Comparison of ENCODE assay signal across 8 cellular contexts in the genomic region with DNA sequence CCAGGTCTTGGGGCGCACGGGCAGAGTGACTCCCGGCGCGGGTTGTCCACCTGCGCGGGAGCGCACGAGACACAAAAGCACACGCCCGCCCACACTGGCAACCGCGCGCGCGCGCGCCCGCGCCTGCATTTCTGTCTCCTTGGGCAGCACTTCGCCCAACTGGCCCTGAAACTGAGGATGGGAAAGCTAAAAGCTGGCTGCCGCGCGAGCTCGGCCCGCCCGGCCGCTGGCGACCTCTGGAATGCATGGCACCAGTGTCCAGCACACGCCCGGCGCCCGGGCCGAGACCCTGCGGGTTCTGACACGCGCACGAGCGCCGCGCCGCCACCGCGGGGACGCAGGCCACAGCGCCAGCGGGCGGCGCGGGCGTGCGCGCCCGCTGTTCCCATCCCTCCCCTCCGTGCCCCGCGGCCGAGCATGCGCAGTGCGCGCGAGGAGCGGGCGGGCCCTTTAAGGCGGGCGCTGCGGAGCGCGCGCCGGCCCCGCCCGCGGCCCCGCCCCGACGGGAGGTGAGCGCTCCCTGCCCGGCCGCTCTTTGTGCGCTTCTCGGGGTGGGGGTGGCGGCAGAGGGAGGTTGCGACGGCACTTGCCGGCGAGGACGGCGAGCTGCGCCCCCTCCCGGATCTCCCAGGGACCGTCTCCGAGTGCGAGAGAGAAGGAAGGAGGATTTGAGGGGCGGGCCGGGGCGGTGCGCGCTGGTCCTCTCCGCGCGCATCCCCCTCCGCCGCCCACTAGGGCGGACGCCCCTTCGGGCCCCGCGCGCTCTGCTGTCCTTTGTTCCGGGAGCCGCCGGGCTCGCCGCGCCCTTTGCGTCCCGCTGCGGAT. TPM values are rescaled to one million over a fixed set of nuclear protein-coding genes. Genes with fewer than 3 reads are reported as not detected.
A peak's percentile ranks its signal among the peaks of the same experiment; 100 is the strongest.
DNase-seq lines count a peak whose midpoint lies in the region; TF ChIP-seq lines count a peak whose summit lies in the region.

No MANE protein-coding gene starts in this region.

- peak overlapping the region; percentile 87 for H3K27ac Mint-ChIP-seq in activated naive CD4-positive, alpha-beta T cell treated with anti-CD3 and anti-CD28 coated beads, Interleukin-2, amount 10 ng/mL, durations not matched to agents 7 days and 5 days

- H4K20me1 ChIP-seq in osteoblast (ENCODE audit: insufficient read depth, low read length): peaks cover 11% of the 10 kb centered on the region

- H3K79me2 ChIP-seq in osteoblast (ENCODE audit: insufficient read depth, low read length): peaks cover 19% of the 10 kb centered on the region

- in situ Hi-C loops in HAP-1 (cut with MboI; ENCODE audit: low sequenced_read_pairs) (loop anchor here (10.0 kb wide), 1 partner anchor 1062 kb away; a partner anchor contains a TSS), SK-MEL-5 (cut with HindIII; ENCODE audit: low pct_unique_long_range_greater_than_20kb, low sequenced_read_pairs) (no loop called here)

- H3K27ac ChIP-seq in osteoblast (ENCODE audit: low read depth, low read length) (peak overlapping the region; percentile 83), testis (peak overlapping the region; percentile 85 to 97)

- intact Hi-C loops in testis (cut with DNase I; ENCODE audit: low total_unique reads): no loop called here

- peak; percentile 96 for DNase-seq in GDM1 (lab: John Stamatoyannopoulos, UW)
- DNase-seq in HAP-1 (ENCODE audit: low spot score in 2 of 2): peak; percentile 98 to 100
- peak; percentile 90 for DNase-seq in MG63
- DNase-seq in SK-MEL-5 (ENCODE audit: low read depth, low spot score): peak; percentile 92
- DNase-seq in activated naive CD4-positive, alpha-beta T cell treated with anti-CD3 and anti-CD28 coated beads, Interleukin-2, amount 10 ng/mL, durations not matched to agents 7 days and 5 days: peak; percentile 91
- DNase-seq in glomerular visceral epithelial cell (ENCODE audit: extremely low spot score): peak; percentile 94
- DNase-seq in osteoblast (ENCODE audit: insufficient read length, low spot score, missing footprints): peak; percentile 100
- DNase-seq in testis: peak; percentile 93

- peaks cover 19% of the 10 kb centered on the region for H3K4me1 Mint-ChIP-seq in activated naive CD4-positive, alpha-beta T cell treated with anti-CD3 and anti-CD28 coated beads, Interleukin-2, amount 10 ng/mL, durations not matched to agents 7 days and 5 days

- H3K9me3 Mint-ChIP-seq in activated naive CD4-positive, alpha-beta T cell treated with anti-CD3 and anti-CD28 coated beads, Interleukin-2, amount 10 ng/mL, durations not matched to agents 7 days and 5 days: no peaks in the 10 kb centered on the region

- H3K4me1 ChIP-seq in HAP-1 (peaks cover 10% of the 10 kb centered on the region), osteoblast (ENCODE audit: insufficient read depth, low read length) (peaks cover 4% of the 10 kb centered on the region), testis (peaks cover 3% of the 10 kb centered on the region)

- H3K4me3 ChIP-seq in HAP-1 (peak overlapping the region; percentile 83), MG63 (peak overlapping the region; percentile 67), osteoblast (ENCODE audit: insufficient read depth, low read length) (peak overlapping the region; percentile 92), testis (peak overlapping the region; percentile 84 to 93)

- H3K36me3 Mint-ChIP-seq in activated naive CD4-positive, alpha-beta T cell treated with anti-CD3 and anti-CD28 coated beads, Interleukin-2, amount 10 ng/mL, durations not matched to agents 7 days and 5 days: peaks cover 4% of the 10 kb centered on the region

- H3K9me3 ChIP-seq in HAP-1 (no peaks in the 10 kb centered on the region), MG63 (no peaks in the 10 kb centered on the region), osteoblast (ENCODE audit: low read depth, low read length) (no peaks in the 10 kb centered on the region), testis (no peaks in the 10 kb centered on the region)

- CTCF ChIA-PET in activated naive CD4-positive, alpha-beta T cell treated with anti-CD3 and anti-CD28 coated beads, Interleukin-2, amount 10 ng/mL, durations not matched to agents 7 days and 5 days (lab: Charles Lee): interaction anchor here (0.9 kb wide), 1 partner anchor 780 kb away, joined by 4 read pairs; no protein-coding TSS in a partner anchor

- TF ChIP-seq POLR2A in testis (IDR thresholded peaks at IDR 0.05): no peak

- H3K4me2 ChIP-seq in osteoblast (ENCODE audit: insufficient read depth, low read length): peak overlapping the region; percentile 95

- H3K4me3 Mint-ChIP-seq in activated naive CD4-positive, alpha-beta T cell treated with anti-CD3 and anti-CD28 coated beads, Interleukin-2, amount 10 ng/mL, durations not matched to agents 7 days and 5 days: peak overlapping the region; percentile 85

- peak overlapping the region; percentile 94 for H2AFZ ChIP-seq in osteoblast (ENCODE audit: low read length)

- peaks cover 62% of the 10 kb centered on the region for H3K27me3 Mint-ChIP-seq in activated naive CD4-positive, alpha-beta T cell treated with anti-CD3 and anti-CD28 coated beads, Interleukin-2, amount 10 ng/mL, durations not matched to agents 7 days and 5 days

- TF ChIP-seq CTCF in osteoblast (IDR thresholded peaks at IDR 0.05; ENCODE audit: extremely low read depth, low read depth, low read length): peak; percentile 49
- peak; percentile 73 to 87 (median 83) for TF ChIP-seq CTCF in testis (IDR thresholded peaks at IDR 0.05)

- H3K27me3 ChIP-seq in HAP-1 (ENCODE audit: low read depth): peaks cover 17% of the 10 kb centered on the region; the same call in 1 of the 2 replicates
- H3K27me3 ChIP-seq in MG63: peaks cover 16% of the 10 kb centered on the region
- H3K27me3 ChIP-seq in osteoblast (ENCODE audit: insufficient read depth, low read length): peaks cover 26% of the 10 kb centered on the region
- no peaks in the 10 kb centered on the region for H3K27me3 ChIP-seq in testis

- 0% methylated on average over 111 of the region's 119 CpGs; no CpG with 5 or more reads in 1 of the 2 donors for WGBS in testis, 2 donors

- peaks cover 12% of the 10 kb centered on the region; the same call in 1 of the 2 replicates for H3K36me3 ChIP-seq in HAP-1 (replicated peaks)
- no peaks in the 10 kb centered on the region for H3K36me3 ChIP-seq in MG63
- peaks cover 3% of the 10 kb centered on the region for H3K36me3 ChIP-seq in osteoblast (ENCODE audit: insufficient read depth, low read length)
- no peaks in the 10 kb centered on the region for H3K36me3 ChIP-seq in testis (ENCODE audit: low read depth, missing control alignments)

RNA-seq across cellular contexts. Expression of a gene that starts 1.1 kb away (rescaled TPM):
- 4.0 and 6.2 TPM in 2 replicates for total RNA-seq in MG63 (2014; rRNA removed; shearing (Covaris generic); ENCODE audit: low replicate concordance)
- 1.1 and 1.6 TPM in 2 replicates for total RNA-seq in SK-MEL-5 (2014; rRNA removed; shearing (Covaris generic))
- 1.6 and 1.9 TPM in 2 replicates for polyA plus RNA-seq in SK-MEL-5 (2015; cell fraction: cytosol; rRNA removed)
- 2.9 and 3.3 TPM in 2 replicates for polyA plus RNA-seq in SK-MEL-5 (2015; cell fraction: nucleus; rRNA removed)
- 11.2 and 15.2 TPM in 2 replicates for total RNA-seq in osteoblast
- total RNA-seq in testis: 100 to 1,000 TPM in 1 of 2 donors, 10 to 100 TPM in 1; 82.1 to 109 TPM
- polyA plus RNA-seq in testis (ENCODE audit: insufficient read depth, low read depth, low replicate concordance): 55.3 TPM

Comparison
In these comparisons a context has a peak if more than half of its experiments do, and no peak if none do; other contexts are left out.
1. Peak in every context shown above with its lines: DNase-seq, H3K4me3 ChIP-seq and H3K27ac ChIP-seq.